24 cellular contexts compared by ENCODE assay signal in the genomic region with DNA sequence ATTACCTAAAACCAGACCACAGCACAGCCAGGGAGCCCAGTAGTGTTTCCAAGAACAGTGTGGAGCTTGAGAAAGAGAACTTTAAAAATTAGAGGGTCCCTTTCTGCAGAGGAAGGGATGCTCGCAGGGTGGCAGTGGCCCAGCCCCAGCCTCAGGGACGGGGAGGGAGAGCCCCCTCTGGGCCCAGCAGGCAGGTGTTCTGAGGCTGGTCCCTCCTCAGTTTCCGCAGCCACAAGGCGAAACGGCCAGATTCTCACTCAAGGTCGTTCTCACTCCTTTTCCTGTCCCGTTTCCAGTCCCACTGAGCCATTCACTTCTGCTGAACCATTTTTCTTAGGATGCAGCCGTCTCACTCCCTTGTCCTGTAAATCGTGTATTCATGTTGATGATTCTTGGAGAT. TPM values are rescaled to one million over a fixed set of nuclear protein-coding genes. Genes with fewer than 3 reads are reported as not detected.
"Had no signal": no experiment of that assay in that cellular context is flagged by ENCODE, and none has a peak within 500 bp of the region (broad histone marks: within the 10 kb centered on the region; RNA-seq: fewer than 3 reads in every experiment).

No MANE protein-coding gene starts in this region.

- H3K27ac ChIP-seq: HL-60, KMS-11, SJSA1, SK-N-MC had no signal

- H3K4me3 ChIP-seq: K562, SJSA1, SK-N-MC had no signal

- H3K36me3 ChIP-seq: SJSA1 had no signal

- DNase-seq: Kasumi-1, MM.1S, NCI-H1092 treated with DMSO at 0.1 percent for 48 hours, NCI-H1436, NCI-H187, NCI-H2029, NCI-H2081 treated with DMSO at 0.1 percent for 48 hours, NCI-H2171, NCI-H226, NCI-H446, NCI-H510A, NCI-H524 treated with DMSO at 0.1 percent for 48 hours, NCI-H69, NCI-H774, Right ventricle myocardium superior, RPMI8226, SIG-M5 had no signal

- ATAC-seq: K562 had no signal

- H3K9me3 ChIP-seq: SJSA1 had no signal

- H3K4me1 ChIP-seq: SJSA1 had no signal

RNA-seq across cellular contexts. Expression of a gene that starts 20.0 kb away (rescaled TPM):
- total RNA-seq: K562, M059J, Right ventricle myocardium superior had no signal
- polyA plus RNA-seq: IgD-negative memory B cell, K562 had no signal
